ENCODE assay signal across 20 cellular contexts in the genomic region with DNA sequence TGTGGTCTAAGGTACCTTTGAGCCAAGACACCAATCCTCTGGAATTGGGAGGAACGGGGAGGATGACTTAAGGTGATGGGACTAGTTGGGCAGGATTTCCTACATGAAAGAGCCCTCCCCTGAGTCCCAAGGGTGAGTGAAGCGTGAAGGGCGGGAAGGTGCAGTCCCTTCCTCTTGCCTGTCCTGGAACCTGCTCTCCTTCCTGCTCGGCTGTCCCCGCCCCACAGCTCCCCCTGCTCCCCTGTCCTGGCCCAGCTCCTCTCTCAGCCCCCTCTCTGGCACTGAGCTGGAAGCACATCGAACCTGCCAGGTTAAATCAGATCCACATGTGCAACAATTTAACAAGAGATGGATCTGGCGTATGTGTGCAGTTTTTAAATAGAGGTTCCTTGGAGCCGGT.
DNase-seq lines count a peak whose midpoint lies in the region; ATAC-seq and TF ChIP-seq lines count a peak whose summit lies in the region.
"Had no signal": no experiment of that assay in that cellular context is flagged by ENCODE, and none has a peak within 500 bp of the region (broad histone marks: within the 10 kb centered on the region; RNA-seq: fewer than 3 reads in every experiment).

No MANE protein-coding gene starts in this region.

- DNase-seq in SK-N-SH: peak; percentile 66
- peak; percentile 10 for DNase-seq in endothelial cell (ENCODE audit: low spot score)
- peak; percentile 62 for DNase-seq in iPS-NIHi7 (ENCODE audit: extremely low spot score)
- DNase-seq in ureter (ENCODE audit: low spot score): peak; percentile 56
- no peak for DNase-seq in NCI-H774 (lab: John Stamatoyannopoulos, UW)
- DNase-seq in activated CD4-positive, alpha-beta memory T cell treated with anti-CD3 and anti-CD28 coated beads, Interleukin-2, amount 10 ng/mL, durations not matched to agents 7 days and 5 days: no peak
- no peak for DNase-seq in activated CD4-positive, alpha-beta T cell treated with anti-CD3 and anti-CD28 coated beads for 4 hours
- DNase-seq: 8988T, GOT3, Karpas-422, MV-4-11, NCI-H1694, NCI-H2227 treated with DMSO at 0.1 percent for 48 hours, NCI-H510A, NCI-H748 treated with DMSO at 0.1 percent for 48 hours, Peyer's patch had no signal

- POLR2A ChIA-PET in SK-N-SH (lab: Yijun Ruan, JAX): interaction anchor here (0.7 kb wide), 1 partner anchor 21 kb away, joined by 5 read pairs; no protein-coding TSS in a partner anchor
- POLR2A ChIA-PET in activated CD4-positive, alpha-beta memory T cell treated with anti-CD3 and anti-CD28 coated beads, Interleukin-2, amount 10 ng/mL, durations not matched to agents 7 days and 5 days (lab: Charles Lee): no interaction called here

- H4K20me1 ChIP-seq in SK-N-SH (ENCODE audit: insufficient read depth): no peaks in the 10 kb centered on the region

- H3K79me2 ChIP-seq in SK-N-SH (ENCODE audit: insufficient read depth): no peaks in the 10 kb centered on the region

- no peak overlapping the region for H3K4me2 ChIP-seq in SK-N-SH

- peak in 1 of 2 experiments; percentile 46; a peak in 1 of 4 replicates for TF ChIP-seq EP300 in SK-N-SH (IDR thresholded peaks at IDR 0.05; ENCODE audit: borderline replicate concordance in 1 of 2, low read depth in 1 of 2, low read length in 1 of 2)

- no peak overlapping the region for H3K9ac ChIP-seq in SK-N-SH

- peaks cover 0 to 63% of the 10 kb centered on the region in 2 experiments; a peak in 1 of 4 replicates for H3K4me1 ChIP-seq in SK-N-SH (ENCODE audit: control insufficient read depth in 1 of 2, insufficient read depth in 2 of 2, low read depth in 1 of 2, low read length in 1 of 2)
- H3K4me1 ChIP-seq: Peyer's patch, SJSA1 had no signal

- no peaks in the 10 kb centered on the region for H3K9me3 Mint-ChIP-seq in endothelial cell (ENCODE audit: unreplicated experiment)
- H3K9me3 Mint-ChIP-seq in activated CD4-positive, alpha-beta memory T cell treated with anti-CD3 and anti-CD28 coated beads, Interleukin-2, amount 10 ng/mL, durations not matched to agents 7 days and 5 days: no peaks in the 10 kb centered on the region

- H3K27ac Mint-ChIP-seq in endothelial cell (ENCODE audit: unreplicated experiment): no peak overlapping the region
- H3K27ac Mint-ChIP-seq in activated CD4-positive, alpha-beta memory T cell treated with anti-CD3 and anti-CD28 coated beads, Interleukin-2, amount 10 ng/mL, durations not matched to agents 7 days and 5 days: no peak overlapping the region
- H3K27ac Mint-ChIP-seq: CD14-positive monocyte had no signal

- H3K9me2 ChIP-seq in SK-N-SH: no peaks in the 10 kb centered on the region

- TF ChIP-seq RAD21 in SK-N-SH (IDR thresholded peaks at IDR 0.05; ENCODE audit: low read length): peak; percentile 29; the same call in 1 of the 2 replicates

- no peaks in the 10 kb centered on the region for H3F3A ChIP-seq in SK-N-SH (replicated peaks; ENCODE audit: insufficient read depth)

- no peak overlapping the region for H3K4me3 ChIP-seq in SK-N-SH (ENCODE audit: low read depth in 2 of 2, low read length in 1 of 2)
- H3K4me3 ChIP-seq: Peyer's patch, SJSA1 had no signal

- H3K27ac ChIP-seq in SK-N-SH (ENCODE audit: low read depth in 2 of 2, low read length in 1 of 2): peak overlapping the region in 1 of 2 experiments; percentile 89; a peak in 2 of 4 replicates
- H3K27ac ChIP-seq: Peyer's patch, SJSA1 had no signal

- no peaks in the 10 kb centered on the region for H3K9me3 ChIP-seq in SK-N-SH
- H3K9me3 ChIP-seq: Peyer's patch, SJSA1 had no signal

- no peak for ATAC-seq in SK-N-SH treated with all-trans-retinoic acid at 6 μM for 48 hours
- ATAC-seq: Right ventricle myocardium inferior had no signal

- CTCF ChIA-PET in SK-N-SH (lab: Yijun Ruan, JAX): interaction anchor here (0.9 to 4.3 kb wide), 2 partner anchors 10 to 95 kb away, joined by 3 to 18 read pairs; a partner anchor contains a TSS
- CTCF ChIA-PET in activated CD4-positive, alpha-beta memory T cell treated with anti-CD3 and anti-CD28 coated beads, Interleukin-2, amount 10 ng/mL, durations not matched to agents 7 days and 5 days (lab: Charles Lee): no interaction called here

- WGBS in SK-N-SH (ENCODE audit: low lambda C conversion rate): 47% methylated on average over 8 of the region's 8 CpGs

- H2AFZ ChIP-seq in SK-N-SH (ENCODE audit: low read depth): no peak overlapping the region

- no peaks in the 10 kb centered on the region for H3K27me3 Mint-ChIP-seq in endothelial cell (ENCODE audit: unreplicated experiment)
- peaks cover 7% of the 10 kb centered on the region for H3K27me3 Mint-ChIP-seq in activated CD4-positive, alpha-beta memory T cell treated with anti-CD3 and anti-CD28 coated beads, Interleukin-2, amount 10 ng/mL, durations not matched to agents 7 days and 5 days

- TF ChIP-seq CTCF in SK-N-SH (IDR thresholded peaks at IDR 0.05) (no peak), endothelial cell (IDR thresholded peaks at IDR 0.05; ENCODE audit: unreplicated experiment) (no peak)

- no peaks in the 10 kb centered on the region for H3K4me1 Mint-ChIP-seq in endothelial cell (ENCODE audit: unreplicated experiment)
- no peaks in the 10 kb centered on the region for H3K4me1 Mint-ChIP-seq in activated CD4-positive, alpha-beta memory T cell treated with anti-CD3 and anti-CD28 coated beads, Interleukin-2, amount 10 ng/mL, durations not matched to agents 7 days and 5 days
- H3K4me1 Mint-ChIP-seq: CD14-positive monocyte had no signal

- no peak overlapping the region for H3K4me3 Mint-ChIP-seq in endothelial cell (ENCODE audit: unreplicated experiment)
- H3K4me3 Mint-ChIP-seq in activated CD4-positive, alpha-beta memory T cell treated with anti-CD3 and anti-CD28 coated beads, Interleukin-2, amount 10 ng/mL, durations not matched to agents 7 days and 5 days: no peak overlapping the region
- H3K4me3 Mint-ChIP-seq: CD14-positive monocyte had no signal

- H3K36me3 ChIP-seq in SK-N-SH (replicated peaks in 1 of 2; ENCODE audit: control insufficient read depth in 1 of 2, insufficient read depth in 2 of 2, low read length in 1 of 2): no peaks in the 10 kb centered on the region
- H3K36me3 ChIP-seq: Peyer's patch, SJSA1 had no signal

- no peaks in the 10 kb centered on the region for H3K27me3 ChIP-seq in SK-N-SH (ENCODE audit: insufficient read depth)
- H3K27me3 ChIP-seq: Peyer's patch had no signal

- H3K36me3 Mint-ChIP-seq in endothelial cell (ENCODE audit: low read depth, unreplicated experiment): peaks cover 4% of the 10 kb centered on the region
- no peaks in the 10 kb centered on the region for H3K36me3 Mint-ChIP-seq in activated CD4-positive, alpha-beta memory T cell treated with anti-CD3 and anti-CD28 coated beads, Interleukin-2, amount 10 ng/mL, durations not matched to agents 7 days and 5 days (ENCODE audit: low read depth)
- H3K36me3 Mint-ChIP-seq: CD14-positive monocyte had no signal

TF ChIP-seq in SK-N-SH, 30 proteins besides CTCF, POLR2A, EP300 and RAD21 (continues in another document):
- TF ChIP-seq EZH2phosphoT487 (IDR thresholded peaks at IDR 0.05; ENCODE audit: borderline replicate concordance, low read depth): no peak
- TF ChIP-seq, protein P1, sequence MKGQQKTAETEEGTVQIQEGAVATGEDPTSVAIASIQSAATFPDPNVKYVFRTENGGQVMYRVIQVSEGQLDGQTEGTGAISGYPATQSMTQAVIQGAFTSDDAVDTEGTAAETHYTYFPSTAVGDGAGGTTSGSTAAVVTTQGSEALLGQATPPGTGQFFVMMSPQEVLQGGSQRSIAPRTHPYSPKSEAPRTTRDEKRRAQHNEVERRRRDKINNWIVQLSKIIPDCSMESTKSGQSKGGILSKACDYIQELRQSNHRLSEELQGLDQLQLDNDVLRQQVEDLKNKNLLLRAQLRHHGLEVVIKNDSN (IDR thresholded peaks at IDR 0.05; ENCODE audit: borderline replicate concordance, low read depth): no peak
- no peak for TF ChIP-seq FOXM1 (IDR thresholded peaks at IDR 0.05; ENCODE audit: low read depth)
- TF ChIP-seq FOSL2 (IDR thresholded peaks at IDR 0.05; ENCODE audit: borderline replicate concordance, low read depth): no peak
- no peak for TF ChIP-seq TEAD4 (IDR thresholded peaks at IDR 0.05; ENCODE audit: borderline replicate concordance, insufficient read depth)
- TF ChIP-seq NRF1 (IDR thresholded peaks at IDR 0.05; ENCODE audit: low read depth, low read length): no peak
- TF ChIP-seq MXI1 (IDR thresholded peaks at IDR 0.05; ENCODE audit: low read depth, low read length): 0 out of 2 replicates have a peak, but pooled peaks have one; percentile 29
- TF ChIP-seq GATA2 (CRISPR knock-in tag; IDR thresholded peaks at IDR 0.05): peak; percentile 41; the same call in 1 of the 2 replicates
- no peak for TF ChIP-seq ELF1 (IDR thresholded peaks at IDR 0.05)
- TF ChIP-seq FOXJ3 (CRISPR knock-in tag; IDR thresholded peaks at IDR 0.05): no peak
- TF ChIP-seq POLR2AphosphoS5 (IDR thresholded peaks at IDR 0.05; ENCODE audit: low read depth, low read length): no peak
- no peak for TF ChIP-seq TAF1 (IDR thresholded peaks at IDR 0.05; ENCODE audit: borderline replicate concordance, low read depth, low read length)

TF ChIP-seq in SK-N-SH treated with all-trans-retinoic acid at 6 μM for 48 hours, 23 proteins besides CTCF, POLR2A, EP300 and RAD21 (continues in another document):
- no peak for TF ChIP-seq OSR1 (CRISPR knock-in tag; IDR thresholded peaks at IDR 0.05)
- TF ChIP-seq ZFP30 (CRISPR knock-in tag; IDR thresholded peaks at IDR 0.05): no peak
- TF ChIP-seq, protein P2, sequence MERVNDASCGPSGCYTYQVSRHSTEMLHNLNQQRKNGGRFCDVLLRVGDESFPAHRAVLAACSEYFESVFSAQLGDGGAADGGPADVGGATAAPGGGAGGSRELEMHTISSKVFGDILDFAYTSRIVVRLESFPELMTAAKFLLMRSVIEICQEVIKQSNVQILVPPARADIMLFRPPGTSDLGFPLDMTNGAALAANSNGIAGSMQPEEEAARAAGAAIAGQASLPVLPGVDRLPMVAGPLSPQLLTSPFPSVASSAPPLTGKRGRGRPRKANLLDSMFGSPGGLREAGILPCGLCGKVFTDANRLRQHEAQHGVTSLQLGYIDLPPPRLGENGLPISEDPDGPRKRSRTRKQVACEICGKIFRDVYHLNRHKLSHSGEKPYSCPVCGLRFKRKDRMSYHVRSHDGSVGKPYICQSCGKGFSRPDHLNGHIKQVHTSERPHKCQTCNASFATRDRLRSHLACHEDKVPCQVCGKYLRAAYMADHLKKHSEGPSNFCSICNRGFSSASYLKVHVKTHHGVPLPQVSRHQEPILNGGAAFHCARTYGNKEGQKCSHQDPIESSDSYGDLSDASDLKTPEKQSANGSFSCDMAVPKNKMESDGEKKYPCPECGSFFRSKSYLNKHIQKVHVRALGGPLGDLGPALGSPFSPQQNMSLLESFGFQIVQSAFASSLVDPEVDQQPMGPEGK (CRISPR knock-in tag; IDR thresholded peaks at IDR 0.05; ENCODE audit: borderline replicate concordance): no peak

Comparison
In these comparisons a context has a peak if more than half of its experiments do, and no peak if none do; other contexts are left out.
1. DNase-seq: peak in SK-N-SH (single experiment), endothelial cell (single experiment), iPS-NIHi7 (single experiment) and ureter (single experiment); none in NCI-H774 (single experiment), activated CD4-positive, alpha-beta memory T cell treated with anti-CD3 and anti-CD28 coated beads, Interleukin-2, amount 10 ng/mL, durations not matched to agents 7 days and 5 days (single experiment) and activated CD4-positive, alpha-beta T cell treated with anti-CD3 and anti-CD28 coated beads for 4 hours (0 of 2).